ENCODE assay signal across 13 cellular contexts in the genomic region with DNA sequence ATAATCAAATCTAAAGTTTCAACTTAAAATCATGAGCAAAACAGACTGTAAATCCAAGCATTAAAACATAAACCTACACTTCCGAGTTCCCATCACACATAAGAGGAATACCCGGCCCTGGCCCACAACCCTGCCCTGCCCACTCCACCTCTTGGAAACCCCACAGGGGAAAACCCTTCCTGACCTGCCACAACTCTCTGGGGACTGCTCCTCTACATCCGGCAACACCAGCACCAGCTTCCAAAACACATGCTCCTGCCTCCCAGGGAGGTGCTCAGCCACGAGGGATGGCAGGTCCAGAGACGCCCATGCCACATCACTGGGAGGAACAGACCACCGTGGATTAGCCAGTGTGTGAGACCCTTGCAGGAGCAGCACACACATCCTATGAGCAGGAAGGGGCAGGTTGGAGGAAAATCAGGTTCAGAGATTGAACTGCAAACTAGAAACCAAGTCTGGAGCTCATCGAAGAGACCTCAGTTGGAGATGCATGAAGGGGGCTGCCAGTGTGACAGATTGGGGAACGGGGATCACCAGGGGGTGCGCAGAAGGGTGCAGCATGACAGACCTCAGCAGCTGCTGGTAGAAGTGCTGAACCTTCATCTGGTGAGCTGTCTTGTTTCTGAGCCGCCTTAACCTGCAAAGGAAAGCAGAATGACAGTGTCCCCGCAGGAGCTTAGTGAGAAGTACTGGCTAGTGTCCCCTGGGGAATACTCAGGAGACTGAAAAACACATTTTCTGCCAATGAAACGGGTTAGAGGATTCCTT. TPM values are rescaled to one million over a fixed set of nuclear protein-coding genes. Genes with fewer than 3 reads are reported as not detected.
A peak's percentile ranks its signal among the peaks of the same experiment; 100 is the strongest.
DNase-seq lines count a peak whose midpoint lies in the region; ATAC-seq and TF ChIP-seq lines count a peak whose summit lies in the region.
"Had no signal": no experiment of that assay in that cellular context is flagged by ENCODE, and none has a peak within 500 bp of the region (broad histone marks: within the 10 kb centered on the region; RNA-seq: fewer than 3 reads in every experiment).

No MANE protein-coding gene starts in this region.

- no peak for TF ChIP-seq CTCF in CD8-positive, alpha-beta T cell (IDR thresholded peaks at IDR 0.05)
- TF ChIP-seq CTCF in type B pancreatic cell (conservative IDR thresholded peaks at IDR 0.05) = no peak

- H3K9me3 ChIP-seq in CD8-positive, alpha-beta T cell (ENCODE audit: low read length) = no peaks in the 10 kb centered on the region
- H3K9me3 ChIP-seq: gastroesophageal sphincter, lower lobe of right lung, SJSA1 had no signal

- peaks cover 88% of the 10 kb centered on the region for H3K36me3 Mint-ChIP-seq in CD8-positive, alpha-beta T cell
- peaks cover 100% of the 10 kb centered on the region for H3K36me3 Mint-ChIP-seq in dendritic cell treated with granulocyte-macrophage colony-stimulating factor and Interleukin-4, amounts not matched to agents 40 ng/mL and 50 ng/mL, for 4 days (ENCODE audit: low read depth)
- H3K36me3 Mint-ChIP-seq in type B pancreatic cell = peaks cover 36% of the 10 kb centered on the region

- no peak for ATAC-seq in CD8-positive, alpha-beta T cell
- ATAC-seq in GM18870 (IDR thresholded peaks at IDR 0.05; ENCODE audit: unreplicated experiment) (peak; percentile 41), HG03460 (IDR thresholded peaks at IDR 0.05; ENCODE audit: unreplicated experiment) (peak; percentile 67), HG03045 (IDR thresholded peaks at IDR 0.05; ENCODE audit: unreplicated experiment) (no peak)
- ATAC-seq: gastroesophageal sphincter, lower lobe of right lung had no signal

- H3K9me3 Mint-ChIP-seq in CD8-positive, alpha-beta T cell = no peaks in the 10 kb centered on the region
- H3K9me3 Mint-ChIP-seq in dendritic cell treated with granulocyte-macrophage colony-stimulating factor and Interleukin-4, amounts not matched to agents 40 ng/mL and 50 ng/mL, for 4 days = no peaks in the 10 kb centered on the region
- no peaks in the 10 kb centered on the region for H3K9me3 Mint-ChIP-seq in type B pancreatic cell

- peaks cover 35% of the 10 kb centered on the region for H3K4me1 Mint-ChIP-seq in CD8-positive, alpha-beta T cell (ENCODE audit: low read depth)
- peaks cover 10% of the 10 kb centered on the region for H3K4me1 Mint-ChIP-seq in dendritic cell treated with granulocyte-macrophage colony-stimulating factor and Interleukin-4, amounts not matched to agents 40 ng/mL and 50 ng/mL, for 4 days (ENCODE audit: low read depth)
- no peaks in the 10 kb centered on the region for H3K4me1 Mint-ChIP-seq in type B pancreatic cell (ENCODE audit: unreplicated experiment)

- peaks cover 55% of the 10 kb centered on the region for H3K36me3 ChIP-seq in CD8-positive, alpha-beta T cell (ENCODE audit: insufficient read depth, low read length)

- CTCF ChIA-PET in CD8-positive, alpha-beta T cell (lab: Charles Lee) = no interaction called here

- no peak overlapping the region for H3K4me3 Mint-ChIP-seq in CD8-positive, alpha-beta T cell
- H3K4me3 Mint-ChIP-seq in dendritic cell treated with granulocyte-macrophage colony-stimulating factor and Interleukin-4, amounts not matched to agents 40 ng/mL and 50 ng/mL, for 4 days = no peak overlapping the region
- H3K4me3 Mint-ChIP-seq in type B pancreatic cell = no peak overlapping the region

- POLR2A ChIA-PET in CD8-positive, alpha-beta T cell (lab: Charles Lee) = no interaction called here

- H3K27me3 Mint-ChIP-seq in CD8-positive, alpha-beta T cell (ENCODE audit: low read depth) = no peaks in the 10 kb centered on the region
- H3K27me3 Mint-ChIP-seq in dendritic cell treated with granulocyte-macrophage colony-stimulating factor and Interleukin-4, amounts not matched to agents 40 ng/mL and 50 ng/mL, for 4 days = no peaks in the 10 kb centered on the region
- no peaks in the 10 kb centered on the region for H3K27me3 Mint-ChIP-seq in type B pancreatic cell

- intact Hi-C loops in CD8-positive, alpha-beta T cell (cut with DNase I, micrococcal nuclease) = no loop called here
- intact Hi-C loops in dendritic cell treated with granulocyte-macrophage colony-stimulating factor and Interleukin-4, amounts not matched to agents 40 ng/mL and 50 ng/mL, for 4 days (cut with micrococcal nuclease) = no loop called here

- DNase-seq in CD8-positive, alpha-beta T cell = no peak
- DNase-seq in dedifferentiated amniotic fluid mesenchymal stem cell (ENCODE audit: extremely low spot score) (no peak), type B pancreatic cell (ENCODE audit: extremely low spot score, unreplicated experiment) (no peak), germinal center (ENCODE audit: low spot score) (no peak)
- DNase-seq: lower lobe of right lung, NCI-H345 had no signal

- no peak overlapping the region for H3K4me3 ChIP-seq in CD8-positive, alpha-beta T cell (ENCODE audit: low read depth, low read length)
- H3K4me3 ChIP-seq: coronary artery, gastroesophageal sphincter, lower lobe of right lung, SJSA1 had no signal

- H3K27me3 ChIP-seq in CD8-positive, alpha-beta T cell (ENCODE audit: insufficient read depth, low read length) = no peaks in the 10 kb centered on the region
- H3K27me3 ChIP-seq: gastroesophageal sphincter, SJSA1 had no signal

- peak overlapping the region; percentile 84 for H3K27ac Mint-ChIP-seq in CD8-positive, alpha-beta T cell
- H3K27ac Mint-ChIP-seq in dendritic cell treated with granulocyte-macrophage colony-stimulating factor and Interleukin-4, amounts not matched to agents 40 ng/mL and 50 ng/mL, for 4 days = peak overlapping the region; percentile 11
- no peak overlapping the region for H3K27ac Mint-ChIP-seq in type B pancreatic cell

- no peak overlapping the region for H3K27ac ChIP-seq in CD8-positive, alpha-beta T cell (ENCODE audit: low read depth, low read length)
- H3K27ac ChIP-seq: coronary artery, gastroesophageal sphincter, lower lobe of right lung, SJSA1 had no signal

- H3K4me1 ChIP-seq in CD8-positive, alpha-beta T cell (ENCODE audit: insufficient read depth, low read length) = peaks cover 21% of the 10 kb centered on the region
- H3K4me1 ChIP-seq: gastroesophageal sphincter, lower lobe of right lung, SJSA1 had no signal

RNA-seq across cellular contexts. Expression of a gene that starts 25.8 kb away (rescaled TPM):
- 10 to 100 TPM; 22.5 to 22.6 TPM for total RNA-seq in CD8-positive, alpha-beta T cell
- 60.7 and 70.2 TPM in 2 replicates for total RNA-seq in type B pancreatic cell (ENCODE audit: low replicate concordance)

RNA-seq across cellular contexts. Expression of a gene that starts 31.0 kb away (rescaled TPM):
- 10 to 100 TPM; 90.1 to 97.7 TPM for total RNA-seq in CD8-positive, alpha-beta T cell
- 89.9 and 120 TPM in 2 replicates for total RNA-seq in type B pancreatic cell (ENCODE audit: low replicate concordance)

RNA-seq across cellular contexts. Expression of a gene that starts 31.8 kb away (rescaled TPM):
- total RNA-seq in CD8-positive, alpha-beta T cell = 10 to 100 TPM; 10.8 to 13.6 TPM
- 17.9 and 20.0 TPM in 2 replicates for total RNA-seq in type B pancreatic cell (ENCODE audit: low replicate concordance)

Comparison
In these comparisons a context has a peak if more than half of its experiments do, and no peak if none do; other contexts are left out.
1. ATAC-seq: peak in GM18870 (single experiment) and HG03460 (single experiment); none in CD8-positive, alpha-beta T cell (single experiment) and HG03045 (single experiment).